Comparison of ENCODE assay signal across 26 cellular contexts in the genomic region with DNA sequence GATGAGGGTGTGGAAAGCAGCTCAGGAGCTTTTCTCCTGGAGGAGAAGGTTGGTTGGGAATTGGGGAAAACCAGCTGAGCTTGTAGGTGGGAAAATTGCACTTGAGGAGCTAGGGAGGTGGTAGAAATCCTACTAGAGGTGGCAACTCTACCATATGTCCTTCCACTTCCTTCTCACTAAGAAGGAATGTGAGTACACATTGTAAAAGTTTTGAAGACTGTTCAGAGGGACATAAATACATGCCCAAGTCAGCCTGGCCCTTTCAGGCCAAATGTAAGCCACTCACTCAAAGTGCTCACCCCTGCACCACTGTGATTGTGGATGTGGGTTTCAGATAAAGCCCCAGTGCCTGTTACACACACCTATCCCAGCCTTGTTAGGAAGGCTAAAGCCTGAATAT.
"Had no signal": no experiment of that assay in that cellular context is flagged by ENCODE, and none has a peak within 500 bp of the region (broad histone marks: within the 10 kb centered on the region; RNA-seq: fewer than 3 reads in every experiment).

No MANE protein-coding gene starts in this region.

- H3K36me3 ChIP-seq: gastrocnemius medialis, left lung, ovary, right lobe of liver, suprapubic skin, vagina had no signal

- H3K79me2 ChIP-seq: hepatocyte had no signal

- DNase-seq: effector CD8-positive, alpha-beta T cell; endodermal cell; gastrocnemius medialis; heart left ventricle; kidney; left lung; mesenchymal stem cell; naive B cell; nucleus accumbens; ovary; right lobe of liver; stimulated activated CD4-positive, alpha-beta T cell treated with anti-CD3 and anti-CD28 coated beads, Interleukin-12 subunit alpha, Interleukin-12 subunit beta, amount 100 ng/mL, for 4 hours; stimulated activated CD4-positive, alpha-beta T cell treated with anti-CD3 and anti-CD28 coated beads, Interleukin-1b, Interleukin-23, amount 100 ng/mL, for 48 hours; stimulated activated CD4-positive, alpha-beta T cell treated with anti-CD3 and anti-CD28 coated beads, Interleukin-4, amount 100 ng/mL, for 1 hour; stimulated activated CD8-positive, alpha-beta memory T cell treated with anti-CD3 and anti-CD28 coated beads, Interleukin-4, amount 100 ng/mL, for 48 hours; stimulated activated naive CD4-positive, alpha-beta T cell; stimulated activated naive CD8-positive, alpha-beta T cell treated with anti-CD3 and anti-CD28 coated beads, Interleukin-15, amount 100 ng/mL, for 72 hours; trophoblast cell had no signal

- H3K4me3 ChIP-seq: gastrocnemius medialis, heart left ventricle, hepatocyte, left lung, ovary, right lobe of liver, smooth muscle cell, suprapubic skin, vagina had no signal

- H3K36me3 Mint-ChIP-seq: naive B cell had no signal

- H2AFZ ChIP-seq: hepatocyte had no signal

- H3K4me3 Mint-ChIP-seq: dendritic cell treated with granulocyte-macrophage colony-stimulating factor and Interleukin-4, amounts not matched to agents 40 ng/mL and 50 ng/mL, for 4 days; endodermal cell; naive B cell; natural killer cell treated with Interleukin-12 subunit alpha and Interleukin-12 subunit beta and Interleukin-15 and Interleukin-18, amount 100 ng/mL, for 72 hours; stimulated activated naive CD8-positive, alpha-beta T cell treated with anti-CD3 and anti-CD28 coated beads, Interleukin-15, amount 100 ng/mL, for 72 hours had no signal

- H3K27ac ChIP-seq: epithelial cell of prostate, gastrocnemius medialis, heart left ventricle, hepatocyte, left lung, ovary, right lobe of liver, suprapubic skin, vagina had no signal

- H3K4me1 Mint-ChIP-seq: naive B cell; stimulated activated naive CD8-positive, alpha-beta T cell treated with anti-CD3 and anti-CD28 coated beads, Interleukin-15, amount 100 ng/mL, for 72 hours had no signal

- H3K9me3 Mint-ChIP-seq: natural killer cell treated with Interleukin-12 subunit alpha and Interleukin-12 subunit beta and Interleukin-15 and Interleukin-18, amount 100 ng/mL, for 72 hours had no signal

- H3K27ac Mint-ChIP-seq: dendritic cell treated with granulocyte-macrophage colony-stimulating factor and Interleukin-4, amounts not matched to agents 40 ng/mL and 50 ng/mL, for 4 days; endodermal cell; naive B cell; natural killer cell treated with Interleukin-12 subunit alpha and Interleukin-12 subunit beta and Interleukin-15 and Interleukin-18, amount 100 ng/mL, for 72 hours; stimulated activated naive CD8-positive, alpha-beta T cell treated with anti-CD3 and anti-CD28 coated beads, Interleukin-15, amount 100 ng/mL, for 72 hours had no signal

- ATAC-seq: esophagus mucosa; gastrocnemius medialis; heart left ventricle; left lung; natural killer cell treated with Interleukin-12 subunit alpha and Interleukin-12 subunit beta and Interleukin-15 and Interleukin-18, amount 100 ng/mL, for 72 hours; right lobe of liver; stimulated activated naive CD8-positive, alpha-beta T cell treated with anti-CD3 and anti-CD28 coated beads, Interleukin-15, amount 100 ng/mL, for 72 hours had no signal

- H3K4me1 ChIP-seq: gastrocnemius medialis, left lung, right lobe of liver, suprapubic skin, vagina had no signal

- H3K27me3 ChIP-seq: gastrocnemius medialis, heart left ventricle, hepatocyte, left lung, ovary, right lobe of liver, suprapubic skin, vagina had no signal

- H3K4me2 ChIP-seq: hepatocyte, smooth muscle cell had no signal

- H3K9me3 ChIP-seq: gastrocnemius medialis, heart left ventricle, left lung, ovary, right lobe of liver, suprapubic skin, vagina had no signal

- H3K27me3 Mint-ChIP-seq: dendritic cell treated with granulocyte-macrophage colony-stimulating factor and Interleukin-4, amounts not matched to agents 40 ng/mL and 50 ng/mL, for 4 days; naive B cell; natural killer cell treated with Interleukin-12 subunit alpha and Interleukin-12 subunit beta and Interleukin-15 and Interleukin-18, amount 100 ng/mL, for 72 hours; stimulated activated naive CD8-positive, alpha-beta T cell treated with anti-CD3 and anti-CD28 coated beads, Interleukin-15, amount 100 ng/mL, for 72 hours had no signal
